In the genomic region with DNA sequence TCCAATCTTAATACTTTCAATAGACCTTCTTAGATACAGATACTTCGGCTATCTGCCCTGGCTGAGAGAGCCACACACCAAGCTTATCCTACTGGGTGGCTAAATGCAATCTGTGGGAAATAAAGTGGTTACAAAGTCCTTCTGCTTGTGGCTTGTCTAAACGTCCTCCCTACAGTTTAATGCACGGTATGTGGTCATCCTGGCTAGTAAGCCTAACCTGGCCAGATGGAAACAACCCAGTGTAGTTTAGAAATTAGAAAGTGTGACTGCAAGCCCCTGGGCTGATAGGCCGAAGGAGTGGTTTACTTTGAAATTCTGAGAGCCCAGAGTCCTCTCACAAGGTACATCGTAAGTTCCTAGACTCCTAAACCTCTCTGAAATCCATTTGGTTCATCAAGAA, we compare ENCODE assay signal across 1 cellular context.
TF ChIP-seq lines count a peak whose summit lies in the region.

No MANE protein-coding gene starts in this region.

TF ChIP-seq in GM23338, 12 proteins besides CTCF, POLR2A, EP300 and RAD21 (continued from another document):
- TF ChIP-seq, protein P1, sequence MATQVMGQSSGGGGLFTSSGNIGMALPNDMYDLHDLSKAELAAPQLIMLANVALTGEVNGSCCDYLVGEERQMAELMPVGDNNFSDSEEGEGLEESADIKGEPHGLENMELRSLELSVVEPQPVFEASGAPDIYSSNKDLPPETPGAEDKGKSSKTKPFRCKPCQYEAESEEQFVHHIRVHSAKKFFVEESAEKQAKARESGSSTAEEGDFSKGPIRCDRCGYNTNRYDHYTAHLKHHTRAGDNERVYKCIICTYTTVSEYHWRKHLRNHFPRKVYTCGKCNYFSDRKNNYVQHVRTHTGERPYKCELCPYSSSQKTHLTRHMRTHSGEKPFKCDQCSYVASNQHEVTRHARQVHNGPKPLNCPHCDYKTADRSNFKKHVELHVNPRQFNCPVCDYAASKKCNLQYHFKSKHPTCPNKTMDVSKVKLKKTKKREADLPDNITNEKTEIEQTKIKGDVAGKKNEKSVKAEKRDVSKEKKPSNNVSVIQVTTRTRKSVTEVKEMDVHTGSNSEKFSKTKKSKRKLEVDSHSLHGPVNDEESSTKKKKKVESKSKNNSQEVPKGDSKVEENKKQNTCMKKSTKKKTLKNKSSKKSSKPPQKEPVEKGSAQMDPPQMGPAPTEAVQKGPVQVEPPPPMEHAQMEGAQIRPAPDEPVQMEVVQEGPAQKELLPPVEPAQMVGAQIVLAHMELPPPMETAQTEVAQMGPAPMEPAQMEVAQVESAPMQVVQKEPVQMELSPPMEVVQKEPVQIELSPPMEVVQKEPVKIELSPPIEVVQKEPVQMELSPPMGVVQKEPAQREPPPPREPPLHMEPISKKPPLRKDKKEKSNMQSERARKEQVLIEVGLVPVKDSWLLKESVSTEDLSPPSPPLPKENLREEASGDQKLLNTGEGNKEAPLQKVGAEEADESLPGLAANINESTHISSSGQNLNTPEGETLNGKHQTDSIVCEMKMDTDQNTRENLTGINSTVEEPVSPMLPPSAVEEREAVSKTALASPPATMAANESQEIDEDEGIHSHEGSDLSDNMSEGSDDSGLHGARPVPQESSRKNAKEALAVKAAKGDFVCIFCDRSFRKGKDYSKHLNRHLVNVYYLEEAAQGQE (IDR thresholded peaks at IDR 0.05; ENCODE audit: unreplicated experiment), result no peak
- no peak for TF ChIP-seq CREB1 (CRISPR knock-in tag; IDR thresholded peaks at IDR 0.05; ENCODE audit: low read depth)
